ENCODE assay signal across 1 cellular context in the genomic region with DNA sequence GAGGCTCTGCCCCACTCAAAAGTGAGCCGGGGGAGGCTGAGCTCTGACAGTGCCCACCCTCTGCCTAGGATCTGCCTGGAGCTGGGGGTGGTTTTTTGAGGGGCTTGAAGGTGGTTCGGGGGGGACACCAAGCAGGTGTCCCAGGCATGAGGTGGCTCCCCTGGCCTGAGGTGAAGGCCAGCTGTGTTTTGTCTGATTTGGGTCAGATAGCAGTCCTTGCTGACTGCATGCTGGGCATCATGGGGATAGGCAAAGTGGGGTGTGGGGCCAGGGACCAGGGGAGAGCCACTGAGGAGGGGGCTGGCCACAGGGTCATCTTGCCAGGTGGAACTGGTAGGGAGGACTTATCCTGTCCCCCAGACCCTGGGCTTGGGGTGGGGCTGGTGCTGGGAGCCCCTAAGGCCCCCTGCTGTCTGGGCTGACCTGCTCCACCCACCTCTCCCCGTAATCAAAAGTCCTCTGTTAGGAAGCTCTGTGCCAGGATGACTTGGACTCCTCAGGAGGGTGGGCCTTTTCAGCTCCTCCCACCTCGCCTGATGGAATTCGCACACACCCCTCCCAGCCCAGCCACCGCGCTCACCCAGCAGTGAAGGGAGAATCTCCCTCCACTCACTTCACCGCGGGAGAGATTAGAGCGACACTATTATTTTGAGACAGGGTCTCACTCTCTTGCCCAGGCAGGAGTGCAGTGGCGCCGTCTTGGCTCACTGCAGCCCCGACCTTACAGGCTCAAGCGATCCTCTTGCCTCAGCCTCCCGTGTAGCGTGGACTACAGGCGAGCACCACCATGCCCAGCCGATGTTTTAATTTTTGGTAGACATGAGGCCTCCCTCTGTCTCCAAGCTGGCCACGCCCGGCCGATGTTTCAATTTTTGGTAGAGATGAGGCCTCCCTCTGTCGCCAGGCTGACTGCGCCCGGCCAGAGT.
TF ChIP-seq lines count a peak whose summit lies in the region.

No MANE protein-coding gene starts in this region.

TF ChIP-seq in HepG2, 621 proteins besides CTCF, POLR2A, EP300 and RAD21 (continued from another document and continues in another):
- TF ChIP-seq, protein P1, sequence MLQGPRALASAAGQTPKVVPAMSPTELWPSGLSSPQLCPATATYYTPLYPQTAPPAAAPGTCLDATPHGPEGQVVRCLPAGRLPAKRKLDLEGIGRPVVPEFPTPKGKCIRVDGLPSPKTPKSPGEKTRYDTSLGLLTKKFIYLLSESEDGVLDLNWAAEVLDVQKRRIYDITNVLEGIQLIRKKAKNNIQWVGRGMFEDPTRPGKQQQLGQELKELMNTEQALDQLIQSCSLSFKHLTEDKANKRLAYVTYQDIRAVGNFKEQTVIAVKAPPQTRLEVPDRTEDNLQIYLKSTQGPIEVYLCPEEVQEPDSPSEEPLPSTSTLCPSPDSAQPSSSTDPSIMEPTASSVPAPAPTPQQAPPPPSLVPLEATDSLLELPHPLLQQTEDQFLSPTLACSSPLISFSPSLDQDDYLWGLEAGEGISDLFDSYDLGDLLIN (CRISPR knock-in tag; IDR thresholded peaks at IDR 0.05; ENCODE audit: borderline replicate concordance) = no peak
- TF ChIP-seq ZNF207 (IDR thresholded peaks at IDR 0.05; ENCODE audit: borderline replicate concordance) = no peak
- no peak for TF ChIP-seq FLYWCH1 (CRISPR knock-in tag; IDR thresholded peaks at IDR 0.05)
- TF ChIP-seq ELF3 (CRISPR knock-in tag; IDR thresholded peaks at IDR 0.05) = peak; percentile 40; the same call in 1 of the 2 replicates
- TF ChIP-seq, protein P2, sequence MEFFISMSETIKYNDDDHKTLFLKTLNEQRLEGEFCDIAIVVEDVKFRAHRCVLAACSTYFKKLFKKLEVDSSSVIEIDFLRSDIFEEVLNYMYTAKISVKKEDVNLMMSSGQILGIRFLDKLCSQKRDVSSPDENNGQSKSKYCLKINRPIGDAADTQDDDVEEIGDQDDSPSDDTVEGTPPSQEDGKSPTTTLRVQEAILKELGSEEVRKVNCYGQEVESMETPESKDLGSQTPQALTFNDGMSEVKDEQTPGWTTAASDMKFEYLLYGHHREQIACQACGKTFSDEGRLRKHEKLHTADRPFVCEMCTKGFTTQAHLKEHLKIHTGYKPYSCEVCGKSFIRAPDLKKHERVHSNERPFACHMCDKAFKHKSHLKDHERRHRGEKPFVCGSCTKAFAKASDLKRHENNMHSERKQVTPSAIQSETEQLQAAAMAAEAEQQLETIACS (CRISPR knock-in tag; IDR thresholded peaks at IDR 0.05) = 0 out of 2 replicates have a peak, but pooled peaks have one; percentile 15
- TF ChIP-seq, protein P3, sequence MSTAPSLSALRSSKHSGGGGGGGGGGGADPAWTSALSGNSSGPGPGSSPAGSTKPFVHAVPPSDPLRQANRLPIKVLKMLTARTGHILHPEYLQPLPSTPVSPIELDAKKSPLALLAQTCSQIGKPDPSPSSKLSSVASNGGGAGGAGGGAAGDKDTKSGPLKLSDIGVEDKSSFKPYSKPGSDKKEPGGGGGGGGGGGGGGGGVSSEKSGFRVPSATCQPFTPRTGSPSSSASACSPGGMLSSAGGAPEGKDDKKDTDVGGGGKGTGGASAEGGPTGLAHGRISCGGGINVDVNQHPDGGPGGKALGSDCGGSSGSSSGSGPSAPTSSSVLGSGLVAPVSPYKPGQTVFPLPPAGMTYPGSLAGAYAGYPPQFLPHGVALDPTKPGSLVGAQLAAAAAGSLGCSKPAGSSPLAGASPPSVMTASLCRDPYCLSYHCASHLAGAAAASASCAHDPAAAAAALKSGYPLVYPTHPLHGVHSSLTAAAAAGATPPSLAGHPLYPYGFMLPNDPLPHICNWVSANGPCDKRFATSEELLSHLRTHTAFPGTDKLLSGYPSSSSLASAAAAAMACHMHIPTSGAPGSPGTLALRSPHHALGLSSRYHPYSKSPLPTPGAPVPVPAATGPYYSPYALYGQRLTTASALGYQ (CRISPR knock-in tag; IDR thresholded peaks at IDR 0.05) = 0 out of 2 replicates have a peak, but pooled peaks have one; percentile 47
- TF ChIP-seq, protein P4, sequence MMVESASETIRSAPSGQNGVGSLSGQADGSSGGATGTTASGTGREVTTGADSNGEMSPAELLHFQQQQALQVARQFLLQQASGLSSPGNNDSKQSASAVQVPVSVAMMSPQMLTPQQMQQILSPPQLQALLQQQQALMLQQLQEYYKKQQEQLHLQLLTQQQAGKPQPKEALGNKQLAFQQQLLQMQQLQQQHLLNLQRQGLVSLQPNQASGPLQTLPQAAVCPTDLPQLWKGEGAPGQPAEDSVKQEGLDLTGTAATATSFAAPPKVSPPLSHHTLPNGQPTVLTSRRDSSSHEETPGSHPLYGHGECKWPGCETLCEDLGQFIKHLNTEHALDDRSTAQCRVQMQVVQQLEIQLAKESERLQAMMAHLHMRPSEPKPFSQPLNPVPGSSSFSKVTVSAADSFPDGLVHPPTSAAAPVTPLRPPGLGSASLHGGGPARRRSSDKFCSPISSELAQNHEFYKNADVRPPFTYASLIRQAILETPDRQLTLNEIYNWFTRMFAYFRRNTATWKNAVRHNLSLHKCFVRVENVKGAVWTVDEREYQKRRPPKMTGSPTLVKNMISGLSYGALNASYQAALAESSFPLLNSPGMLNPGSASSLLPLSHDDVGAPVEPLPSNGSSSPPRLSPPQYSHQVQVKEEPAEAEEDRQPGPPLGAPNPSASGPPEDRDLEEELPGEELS (CRISPR knock-in tag; IDR thresholded peaks at IDR 0.05) = peak; percentile 51; the same call in 1 of the 2 replicates
- TF ChIP-seq, protein P5, sequence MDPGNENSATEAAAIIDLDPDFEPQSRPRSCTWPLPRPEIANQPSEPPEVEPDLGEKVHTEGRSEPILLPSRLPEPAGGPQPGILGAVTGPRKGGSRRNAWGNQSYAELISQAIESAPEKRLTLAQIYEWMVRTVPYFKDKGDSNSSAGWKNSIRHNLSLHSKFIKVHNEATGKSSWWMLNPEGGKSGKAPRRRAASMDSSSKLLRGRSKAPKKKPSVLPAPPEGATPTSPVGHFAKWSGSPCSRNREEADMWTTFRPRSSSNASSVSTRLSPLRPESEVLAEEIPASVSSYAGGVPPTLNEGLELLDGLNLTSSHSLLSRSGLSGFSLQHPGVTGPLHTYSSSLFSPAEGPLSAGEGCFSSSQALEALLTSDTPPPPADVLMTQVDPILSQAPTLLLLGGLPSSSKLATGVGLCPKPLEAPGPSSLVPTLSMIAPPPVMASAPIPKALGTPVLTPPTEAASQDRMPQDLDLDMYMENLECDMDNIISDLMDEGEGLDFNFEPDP (CRISPR knock-in tag; conservative IDR thresholded peaks at IDR 0.05) = no peak
- TF ChIP-seq SMARCE1 (IDR thresholded peaks at IDR 0.05; ENCODE audit: borderline replicate concordance) = no peak
- TF ChIP-seq HNF4G (IDR thresholded peaks at IDR 0.05; ENCODE audit: borderline replicate concordance, low read depth, low read length) = no peak
- 0 out of 2 replicates have a peak, but pooled peaks have one; percentile 66 for TF ChIP-seq HNF4G (CRISPR knock-in tag; IDR thresholded peaks at IDR 0.05; ENCODE audit: borderline replicate concordance, low read depth)
- TF ChIP-seq RFXAP (CRISPR knock-in tag; IDR thresholded peaks at IDR 0.05; ENCODE audit: borderline replicate concordance) = peak; percentile 62; the same call in 1 of the 2 replicates
- no peak for TF ChIP-seq ZNF484 (CRISPR knock-in tag; IDR thresholded peaks at IDR 0.05; ENCODE audit: borderline replicate concordance, low read depth)
- peak; percentile 14; the same call in 1 of the 2 replicates for TF ChIP-seq MYC (CRISPR knock-in tag; IDR thresholded peaks at IDR 0.05; ENCODE audit: borderline replicate concordance)
- TF ChIP-seq NKX3-1 (CRISPR knock-in tag; IDR thresholded peaks at IDR 0.05) = peak; percentile 41; the same call in 1 of the 2 replicates
- TF ChIP-seq, protein P6, sequence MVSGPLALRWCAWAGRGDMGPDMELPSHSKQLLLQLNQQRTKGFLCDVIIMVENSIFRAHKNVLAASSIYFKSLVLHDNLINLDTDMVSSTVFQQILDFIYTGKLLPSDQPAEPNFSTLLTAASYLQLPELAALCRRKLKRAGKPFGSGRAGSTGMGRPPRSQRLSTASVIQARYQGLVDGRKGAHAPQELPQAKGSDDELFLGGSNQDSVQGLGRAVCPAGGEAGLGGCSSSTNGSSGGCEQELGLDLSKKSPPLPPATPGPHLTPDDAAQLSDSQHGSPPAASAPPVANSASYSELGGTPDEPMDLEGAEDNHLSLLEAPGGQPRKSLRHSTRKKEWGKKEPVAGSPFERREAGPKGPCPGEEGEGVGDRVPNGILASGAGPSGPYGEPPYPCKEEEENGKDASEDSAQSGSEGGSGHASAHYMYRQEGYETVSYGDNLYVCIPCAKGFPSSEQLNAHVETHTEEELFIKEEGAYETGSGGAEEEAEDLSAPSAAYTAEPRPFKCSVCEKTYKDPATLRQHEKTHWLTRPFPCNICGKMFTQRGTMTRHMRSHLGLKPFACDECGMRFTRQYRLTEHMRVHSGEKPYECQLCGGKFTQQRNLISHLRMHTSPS (CRISPR knock-in tag; IDR thresholded peaks at IDR 0.05; ENCODE audit: low read depth) = no peak
- TF ChIP-seq ZNF589 (CRISPR knock-in tag; conservative IDR thresholded peaks at IDR 0.05) = no peak
- TF ChIP-seq RFX3 (CRISPR knock-in tag; IDR thresholded peaks at IDR 0.05) = no peak
- TF ChIP-seq MAZ (IDR thresholded peaks at IDR 0.05; ENCODE audit: borderline replicate concordance, low read depth, low read length) = no peak
- no peak for TF ChIP-seq MAZ (CRISPR knock-in tag; IDR thresholded peaks at IDR 0.05; ENCODE audit: low read depth)
- no peak for TF ChIP-seq REXO4 (CRISPR knock-in tag; IDR thresholded peaks at IDR 0.05; ENCODE audit: borderline replicate concordance)
- TF ChIP-seq TAF15 (IDR thresholded peaks at IDR 0.05; ENCODE audit: low read depth, low read length, poor library complexity, severe bottlenecking) = no peak
- TF ChIP-seq ZFP36 (IDR thresholded peaks at IDR 0.05; ENCODE audit: borderline replicate concordance, low read depth, low read length, partially characterized antibody) = no peak
- no peak for TF ChIP-seq ATM (IDR thresholded peaks at IDR 0.05; ENCODE audit: borderline replicate concordance)
- TF ChIP-seq HES4 (CRISPR knock-in tag; IDR thresholded peaks at IDR 0.05; ENCODE audit: borderline replicate concordance) = 0 out of 2 replicates have a peak, but pooled peaks have one; percentile 48
- no peak for TF ChIP-seq CEBPB (IDR thresholded peaks at IDR 0.05; ENCODE audit: borderline replicate concordance, low read depth, low read length)
- TF ChIP-seq, protein P7, sequence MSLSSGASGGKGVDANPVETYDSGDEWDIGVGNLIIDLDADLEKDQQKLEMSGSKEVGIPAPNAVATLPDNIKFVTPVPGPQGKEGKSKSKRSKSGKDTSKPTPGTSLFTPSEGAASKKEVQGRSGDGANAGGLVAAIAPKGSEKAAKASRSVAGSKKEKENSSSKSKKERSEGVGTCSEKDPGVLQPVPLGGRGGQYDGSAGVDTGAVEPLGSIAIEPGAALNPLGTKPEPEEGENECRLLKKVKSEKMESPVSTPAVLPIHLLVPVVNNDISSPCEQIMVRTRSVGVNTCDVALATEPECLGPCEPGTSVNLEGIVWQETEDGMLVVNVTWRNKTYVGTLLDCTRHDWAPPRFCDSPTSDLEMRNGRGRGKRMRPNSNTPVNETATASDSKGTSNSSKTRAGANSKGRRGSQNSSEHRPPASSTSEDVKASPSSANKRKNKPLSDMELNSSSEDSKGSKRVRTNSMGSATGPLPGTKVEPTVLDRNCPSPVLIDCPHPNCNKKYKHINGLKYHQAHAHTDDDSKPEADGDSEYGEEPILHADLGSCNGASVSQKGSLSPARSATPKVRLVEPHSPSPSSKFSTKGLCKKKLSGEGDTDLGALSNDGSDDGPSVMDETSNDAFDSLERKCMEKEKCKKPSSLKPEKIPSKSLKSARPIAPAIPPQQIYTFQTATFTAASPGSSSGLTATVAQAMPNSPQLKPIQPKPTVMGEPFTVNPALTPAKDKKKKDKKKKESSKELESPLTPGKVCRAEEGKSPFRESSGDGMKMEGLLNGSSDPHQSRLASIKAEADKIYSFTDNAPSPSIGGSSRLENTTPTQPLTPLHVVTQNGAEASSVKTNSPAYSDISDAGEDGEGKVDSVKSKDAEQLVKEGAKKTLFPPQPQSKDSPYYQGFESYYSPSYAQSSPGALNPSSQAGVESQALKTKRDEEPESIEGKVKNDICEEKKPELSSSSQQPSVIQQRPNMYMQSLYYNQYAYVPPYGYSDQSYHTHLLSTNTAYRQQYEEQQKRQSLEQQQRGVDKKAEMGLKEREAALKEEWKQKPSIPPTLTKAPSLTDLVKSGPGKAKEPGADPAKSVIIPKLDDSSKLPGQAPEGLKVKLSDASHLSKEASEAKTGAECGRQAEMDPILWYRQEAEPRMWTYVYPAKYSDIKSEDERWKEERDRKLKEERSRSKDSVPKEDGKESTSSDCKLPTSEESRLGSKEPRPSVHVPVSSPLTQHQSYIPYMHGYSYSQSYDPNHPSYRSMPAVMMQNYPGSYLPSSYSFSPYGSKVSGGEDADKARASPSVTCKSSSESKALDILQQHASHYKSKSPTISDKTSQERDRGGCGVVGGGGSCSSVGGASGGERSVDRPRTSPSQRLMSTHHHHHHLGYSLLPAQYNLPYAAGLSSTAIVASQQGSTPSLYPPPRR (CRISPR knock-in tag; IDR thresholded peaks at IDR 0.05; ENCODE audit: borderline replicate concordance) = peak; percentile 56; the same call in 1 of the 2 replicates
- no peak for TF ChIP-seq SIN3B (IDR thresholded peaks at IDR 0.05; ENCODE audit: low read length)
- TF ChIP-seq ZNF605 (CRISPR knock-in tag; IDR thresholded peaks at IDR 0.05) = no peak
- TF ChIP-seq, protein P8, sequence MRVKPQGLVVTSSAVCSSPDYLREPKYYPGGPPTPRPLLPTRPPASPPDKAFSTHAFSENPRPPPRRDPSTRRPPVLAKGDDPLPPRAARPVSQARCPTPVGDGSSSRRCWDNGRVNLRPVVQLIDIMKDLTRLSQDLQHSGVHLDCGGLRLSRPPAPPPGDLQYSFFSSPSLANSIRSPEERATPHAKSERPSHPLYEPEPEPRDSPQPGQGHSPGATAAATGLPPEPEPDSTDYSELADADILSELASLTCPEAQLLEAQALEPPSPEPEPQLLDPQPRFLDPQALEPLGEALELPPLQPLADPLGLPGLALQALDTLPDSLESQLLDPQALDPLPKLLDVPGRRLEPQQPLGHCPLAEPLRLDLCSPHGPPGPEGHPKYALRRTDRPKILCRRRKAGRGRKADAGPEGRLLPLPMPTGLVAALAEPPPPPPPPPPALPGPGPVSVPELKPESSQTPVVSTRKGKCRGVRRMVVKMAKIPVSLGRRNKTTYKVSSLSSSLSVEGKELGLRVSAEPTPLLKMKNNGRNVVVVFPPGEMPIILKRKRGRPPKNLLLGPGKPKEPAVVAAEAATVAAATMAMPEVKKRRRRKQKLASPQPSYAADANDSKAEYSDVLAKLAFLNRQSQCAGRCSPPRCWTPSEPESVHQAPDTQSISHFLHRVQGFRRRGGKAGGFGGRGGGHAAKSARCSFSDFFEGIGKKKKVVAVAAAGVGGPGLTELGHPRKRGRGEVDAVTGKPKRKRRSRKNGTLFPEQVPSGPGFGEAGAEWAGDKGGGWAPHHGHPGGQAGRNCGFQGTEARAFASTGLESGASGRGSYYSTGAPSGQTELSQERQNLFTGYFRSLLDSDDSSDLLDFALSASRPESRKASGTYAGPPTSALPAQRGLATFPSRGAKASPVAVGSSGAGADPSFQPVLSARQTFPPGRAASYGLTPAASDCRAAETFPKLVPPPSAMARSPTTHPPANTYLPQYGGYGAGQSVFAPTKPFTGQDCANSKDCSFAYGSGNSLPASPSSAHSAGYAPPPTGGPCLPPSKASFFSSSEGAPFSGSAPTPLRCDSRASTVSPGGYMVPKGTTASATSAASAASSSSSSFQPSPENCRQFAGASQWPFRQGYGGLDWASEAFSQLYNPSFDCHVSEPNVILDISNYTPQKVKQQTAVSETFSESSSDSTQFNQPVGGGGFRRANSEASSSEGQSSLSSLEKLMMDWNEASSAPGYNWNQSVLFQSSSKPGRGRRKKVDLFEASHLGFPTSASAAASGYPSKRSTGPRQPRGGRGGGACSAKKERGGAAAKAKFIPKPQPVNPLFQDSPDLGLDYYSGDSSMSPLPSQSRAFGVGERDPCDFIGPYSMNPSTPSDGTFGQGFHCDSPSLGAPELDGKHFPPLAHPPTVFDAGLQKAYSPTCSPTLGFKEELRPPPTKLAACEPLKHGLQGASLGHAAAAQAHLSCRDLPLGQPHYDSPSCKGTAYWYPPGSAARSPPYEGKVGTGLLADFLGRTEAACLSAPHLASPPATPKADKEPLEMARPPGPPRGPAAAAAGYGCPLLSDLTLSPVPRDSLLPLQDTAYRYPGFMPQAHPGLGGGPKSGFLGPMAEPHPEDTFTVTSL (CRISPR knock-in tag; IDR thresholded peaks at IDR 0.05; ENCODE audit: borderline replicate concordance) = no peak
